Comparison of ENCODE assay signal across 8 cellular contexts in genomic region chr1:205630241-205630640, GRCh38. TPM values are rescaled to one million over a fixed set of nuclear protein-coding genes. Genes with fewer than 3 reads are reported as not detected.
A peak's percentile ranks its signal among the peaks of the same experiment; 100 is the strongest.
DNase-seq lines count a peak whose midpoint lies in the region; ATAC-seq and TF ChIP-seq lines count a peak whose summit lies in the region.

No MANE protein-coding gene starts in this region.

- intact Hi-C loops in gastrocnemius medialis (cut with DNase I; ENCODE audit: low total_unique reads) = no loop called here

- H3K4me2 ChIP-seq in fibroblast of lung (ENCODE audit: extremely low read depth, insufficient read depth, low read length) = peak overlapping the region; percentile 67

- H3K27ac ChIP-seq in fibroblast of lung (ENCODE audit: insufficient read depth, low read length) (peak overlapping the region; percentile 97), gastrocnemius medialis (peak overlapping the region; percentile 93 to 97 (median 96))

- H3K9ac ChIP-seq in fibroblast of lung (ENCODE audit: insufficient read depth, low read length) = peak overlapping the region; percentile 94

- H2AFZ ChIP-seq in fibroblast of lung (ENCODE audit: low read length) = no peak overlapping the region

- no peaks in the 10 kb centered on the region for H3K9me3 ChIP-seq in fibroblast of lung (ENCODE audit: control insufficient read depth, insufficient read depth, low read depth, low read length)
- H3K9me3 ChIP-seq in gastrocnemius medialis = no peaks in the 10 kb centered on the region

- TF ChIP-seq POLR2A in gastrocnemius medialis (IDR thresholded peaks at IDR 0.05) = no peak

- H3K27me3 ChIP-seq in fibroblast of lung (ENCODE audit: control insufficient read depth, insufficient read depth, low read length) (no peaks in the 10 kb centered on the region), gastrocnemius medialis (no peaks in the 10 kb centered on the region)

- no peaks in the 10 kb centered on the region for H3K36me3 ChIP-seq in fibroblast of lung (ENCODE audit: control insufficient read depth, insufficient read depth, low read length)
- H3K36me3 ChIP-seq in gastrocnemius medialis = no peaks in the 10 kb centered on the region

- H3K4me1 ChIP-seq in fibroblast of lung (ENCODE audit: control insufficient read depth, extremely low read depth, insufficient read depth, low read length) (peaks cover 9% of the 10 kb centered on the region), gastrocnemius medialis (peaks cover 38 to 49% of the 10 kb centered on the region in 2 donors)

- H3K4me3 ChIP-seq in GM12875 (ENCODE audit: low read depth, low read length) (peak overlapping the region; percentile 86), fibroblast of lung (replicated peaks in 1 of 4; ENCODE audit: control extremely low read depth in 1 of 4, insufficient read depth in 1 of 4, low read depth in 3 of 4, low read length in 4 of 4) (peak overlapping the region; percentile 68 to 88 (median 83)), gastrocnemius medialis (peak overlapping the region; percentile 65 to 90 (median 78))

- ATAC-seq in SK-N-SH treated with all-trans-retinoic acid at 6 μM for 48 hours (peak; percentile 10; the same call in 2 of the 3 replicates), gastrocnemius medialis (no peak), HG03095 (IDR thresholded peaks at IDR 0.05; ENCODE audit: unreplicated experiment) (no peak)

- in situ Hi-C loops in gastrocnemius medialis (cut with MboI; ENCODE audit: low sequenced_read_pairs in 4 of 4) = no loop called here

- no peaks in the 10 kb centered on the region for H4K20me1 ChIP-seq in fibroblast of lung (ENCODE audit: control insufficient read depth, extremely low read depth, insufficient read depth, low read length)

- TF ChIP-seq CTCF in GM12875 (IDR thresholded peaks at IDR 0.05; ENCODE audit: borderline replicate concordance, insufficient read depth, low read depth, low read length) = no peak
- TF ChIP-seq CTCF in fibroblast of lung (conservative IDR thresholded peaks at IDR 0.05 in 1 of 2, IDR thresholded peaks at IDR 0.05 in 1 of 2; ENCODE audit: low read depth in 1 of 2, low read length in 2 of 2) = no peak
- TF ChIP-seq CTCF in gastrocnemius medialis (IDR thresholded peaks at IDR 0.05 in 4 of 5, conservative IDR thresholded peaks at IDR 0.05 in 1 of 5) = no peak

- DNase-seq in fibroblast of lung (ENCODE audit: low read depth in 2 of 2) = peak; percentile 40 to 53
- DNase-seq in gastrocnemius medialis = no peak
- no peak for DNase-seq in NCI-H187 treated with DMSO at 0.1 percent for 48 hours (lab: John Stamatoyannopoulos, UW)
- no peak for DNase-seq in NCI-H1930 (lab: John Stamatoyannopoulos, UW)
- DNase-seq in stimulated activated naive CD4-positive, alpha-beta T cell treated with Interleukin-2 at 50 U/mL for 16 hours (lab: John Stamatoyannopoulos, UW) = no peak

- H3K79me2 ChIP-seq in fibroblast of lung (ENCODE audit: control insufficient read depth, insufficient read depth, low read length) = peaks cover 46% of the 10 kb centered on the region

TF ChIP-seq in SK-N-SH treated with all-trans-retinoic acid at 6 μM for 48 hours, 23 proteins besides CTCF, POLR2A, EP300 and RAD21:
- TF ChIP-seq ZNF8 (CRISPR knock-in tag; IDR thresholded peaks at IDR 0.05) (no peak), ZNF565 (CRISPR knock-in tag; conservative IDR thresholded peaks at IDR 0.05; ENCODE audit: low read depth) (no peak), OSR1 (CRISPR knock-in tag; IDR thresholded peaks at IDR 0.05) (no peak), ZFP3 (CRISPR knock-in tag; IDR thresholded peaks at IDR 0.05) (no peak), BACH2 (CRISPR knock-in tag; IDR thresholded peaks at IDR 0.05; ENCODE audit: borderline replicate concordance) (no peak), ZFP30 (CRISPR knock-in tag; IDR thresholded peaks at IDR 0.05) (no peak), ZNF70 (CRISPR knock-in tag; IDR thresholded peaks at IDR 0.05) (no peak), POU6F1 (CRISPR knock-in tag; IDR thresholded peaks at IDR 0.05; ENCODE audit: borderline replicate concordance, low read depth) (no peak), RARB (CRISPR knock-in tag; IDR thresholded peaks at IDR 0.05) (no peak), CREB5 (CRISPR knock-in tag; IDR thresholded peaks at IDR 0.05; ENCODE audit: low read depth) (no peak), ESRRG (CRISPR knock-in tag; IDR thresholded peaks at IDR 0.05) (no peak), TSHZ2 (CRISPR knock-in tag; IDR thresholded peaks at IDR 0.05) (no peak), ISL1 (CRISPR knock-in tag; IDR thresholded peaks at IDR 0.05) (no peak), PPARA (CRISPR knock-in tag; IDR thresholded peaks at IDR 0.05; ENCODE audit: borderline replicate concordance) (no peak), CSRNP3 (CRISPR knock-in tag; IDR thresholded peaks at IDR 0.05) (no peak), ZC3H10 (CRISPR knock-in tag; IDR thresholded peaks at IDR 0.05) (no peak)

RNA-seq across cellular contexts. Expression of gene ELK4, which starts 1.6 kb away (rescaled TPM):
- total RNA-seq in fibroblast of lung (11.0 and 11.7 TPM in 2 replicates), gastrocnemius medialis (10 to 100 TPM; 17.3 to 24.2 (median 20.1) TPM)
- 8.0 and 11.8 TPM in 2 replicates for polyA plus RNA-seq in fibroblast of lung
- polyA plus RNA-seq in fibroblast of lung (2012) = 6.4 and 9.6 TPM in 2 replicates
- polyA minus RNA-seq in fibroblast of lung (ENCODE audit: low replicate concordance) = 12.7 and 16.9 TPM in 2 replicates

RNA-seq across cellular contexts. Expression of gene SLC45A3, which starts 50.1 kb away (rescaled TPM):
- total RNA-seq in fibroblast of lung = 1.5 and 2.3 TPM in 2 replicates
- polyA plus RNA-seq in fibroblast of lung = 0.90 and 1.1 TPM in 2 replicates
- polyA plus RNA-seq in fibroblast of lung (2012) = 0.82 and 1.1 TPM in 2 replicates
- polyA minus RNA-seq in fibroblast of lung (ENCODE audit: low replicate concordance) = 0.33 and 2.0 TPM in 2 replicates
- total RNA-seq in gastrocnemius medialis = 1 to 10 TPM in 2 of 4 donors, under 1 TPM in 1, not detected in 1; 0.76 to 1.2 (median 1.0) TPM

Comparison
In these comparisons a context has a peak if more than half of its experiments do, and no peak if none do; other contexts are left out.
1. DNase-seq: peak in fibroblast of lung (2 of 2); none in gastrocnemius medialis (0 of 2), NCI-H187 treated with DMSO at 0.1 percent for 48 hours (single experiment), NCI-H1930 (0 of 2) and stimulated activated naive CD4-positive, alpha-beta T cell treated with Interleukin-2 at 50 U/mL for 16 hours (single experiment).
2. Peak in every context shown above with its lines, with median percentiles within 50 percentile points of each other: H3K4me3 ChIP-seq.